In genomic region chr20:37120497-37120896, GRCh38 we compare ENCODE assay signal across 2 cellular contexts.
TF ChIP-seq lines count a peak whose summit lies in the region.

No MANE protein-coding gene starts in this region.

TF ChIP-seq in GM23338, 12 proteins besides CTCF, POLR2A, EP300 and RAD21:
- TF ChIP-seq ETS1 (IDR thresholded peaks at IDR 0.05) (no peak), CREB1 (CRISPR knock-in tag; IDR thresholded peaks at IDR 0.05; ENCODE audit: low read depth) (no peak), EZH2phosphoT487 (IDR thresholded peaks at IDR 0.05; ENCODE audit: unreplicated experiment) (no peak), EZH2 (IDR thresholded peaks at IDR 0.05; ENCODE audit: low read depth, unreplicated experiment) (no peak)

TF ChIP-seq in H1, 55 proteins besides CTCF, POLR2A, EP300 and RAD21:
- TF ChIP-seq CHD7 (IDR thresholded peaks at IDR 0.05; ENCODE audit: insufficient replicate concordance, low read length) (peak; percentile 82), SRF (IDR thresholded peaks at IDR 0.05; ENCODE audit: low read depth, low read length) (no peak)
